1 cellular context compared by ENCODE assay signal in genomic region chr2:174465327-174465726, GRCh38.
TF ChIP-seq lines count a peak whose summit lies in the region.

No MANE protein-coding gene starts in this region.

TF ChIP-seq in GM23338, 12 proteins besides CTCF, POLR2A, EP300 and RAD21 (continued from another document):
- TF ChIP-seq ZNF114 (CRISPR knock-in tag; IDR thresholded peaks at IDR 0.05) (no peak), ZNF331 (CRISPR knock-in tag; IDR thresholded peaks at IDR 0.05; ENCODE audit: low read depth) (no peak), NANOG (IDR thresholded peaks at IDR 0.05; ENCODE audit: borderline replicate concordance) (no peak), POLR2AphosphoS5 (IDR thresholded peaks at IDR 0.05; ENCODE audit: low read depth) (no peak), CREB1 (CRISPR knock-in tag; IDR thresholded peaks at IDR 0.05; ENCODE audit: low read depth) (no peak), EZH2 (IDR thresholded peaks at IDR 0.05; ENCODE audit: low read depth, unreplicated experiment) (no peak)
- TF ChIP-seq, protein P1, sequence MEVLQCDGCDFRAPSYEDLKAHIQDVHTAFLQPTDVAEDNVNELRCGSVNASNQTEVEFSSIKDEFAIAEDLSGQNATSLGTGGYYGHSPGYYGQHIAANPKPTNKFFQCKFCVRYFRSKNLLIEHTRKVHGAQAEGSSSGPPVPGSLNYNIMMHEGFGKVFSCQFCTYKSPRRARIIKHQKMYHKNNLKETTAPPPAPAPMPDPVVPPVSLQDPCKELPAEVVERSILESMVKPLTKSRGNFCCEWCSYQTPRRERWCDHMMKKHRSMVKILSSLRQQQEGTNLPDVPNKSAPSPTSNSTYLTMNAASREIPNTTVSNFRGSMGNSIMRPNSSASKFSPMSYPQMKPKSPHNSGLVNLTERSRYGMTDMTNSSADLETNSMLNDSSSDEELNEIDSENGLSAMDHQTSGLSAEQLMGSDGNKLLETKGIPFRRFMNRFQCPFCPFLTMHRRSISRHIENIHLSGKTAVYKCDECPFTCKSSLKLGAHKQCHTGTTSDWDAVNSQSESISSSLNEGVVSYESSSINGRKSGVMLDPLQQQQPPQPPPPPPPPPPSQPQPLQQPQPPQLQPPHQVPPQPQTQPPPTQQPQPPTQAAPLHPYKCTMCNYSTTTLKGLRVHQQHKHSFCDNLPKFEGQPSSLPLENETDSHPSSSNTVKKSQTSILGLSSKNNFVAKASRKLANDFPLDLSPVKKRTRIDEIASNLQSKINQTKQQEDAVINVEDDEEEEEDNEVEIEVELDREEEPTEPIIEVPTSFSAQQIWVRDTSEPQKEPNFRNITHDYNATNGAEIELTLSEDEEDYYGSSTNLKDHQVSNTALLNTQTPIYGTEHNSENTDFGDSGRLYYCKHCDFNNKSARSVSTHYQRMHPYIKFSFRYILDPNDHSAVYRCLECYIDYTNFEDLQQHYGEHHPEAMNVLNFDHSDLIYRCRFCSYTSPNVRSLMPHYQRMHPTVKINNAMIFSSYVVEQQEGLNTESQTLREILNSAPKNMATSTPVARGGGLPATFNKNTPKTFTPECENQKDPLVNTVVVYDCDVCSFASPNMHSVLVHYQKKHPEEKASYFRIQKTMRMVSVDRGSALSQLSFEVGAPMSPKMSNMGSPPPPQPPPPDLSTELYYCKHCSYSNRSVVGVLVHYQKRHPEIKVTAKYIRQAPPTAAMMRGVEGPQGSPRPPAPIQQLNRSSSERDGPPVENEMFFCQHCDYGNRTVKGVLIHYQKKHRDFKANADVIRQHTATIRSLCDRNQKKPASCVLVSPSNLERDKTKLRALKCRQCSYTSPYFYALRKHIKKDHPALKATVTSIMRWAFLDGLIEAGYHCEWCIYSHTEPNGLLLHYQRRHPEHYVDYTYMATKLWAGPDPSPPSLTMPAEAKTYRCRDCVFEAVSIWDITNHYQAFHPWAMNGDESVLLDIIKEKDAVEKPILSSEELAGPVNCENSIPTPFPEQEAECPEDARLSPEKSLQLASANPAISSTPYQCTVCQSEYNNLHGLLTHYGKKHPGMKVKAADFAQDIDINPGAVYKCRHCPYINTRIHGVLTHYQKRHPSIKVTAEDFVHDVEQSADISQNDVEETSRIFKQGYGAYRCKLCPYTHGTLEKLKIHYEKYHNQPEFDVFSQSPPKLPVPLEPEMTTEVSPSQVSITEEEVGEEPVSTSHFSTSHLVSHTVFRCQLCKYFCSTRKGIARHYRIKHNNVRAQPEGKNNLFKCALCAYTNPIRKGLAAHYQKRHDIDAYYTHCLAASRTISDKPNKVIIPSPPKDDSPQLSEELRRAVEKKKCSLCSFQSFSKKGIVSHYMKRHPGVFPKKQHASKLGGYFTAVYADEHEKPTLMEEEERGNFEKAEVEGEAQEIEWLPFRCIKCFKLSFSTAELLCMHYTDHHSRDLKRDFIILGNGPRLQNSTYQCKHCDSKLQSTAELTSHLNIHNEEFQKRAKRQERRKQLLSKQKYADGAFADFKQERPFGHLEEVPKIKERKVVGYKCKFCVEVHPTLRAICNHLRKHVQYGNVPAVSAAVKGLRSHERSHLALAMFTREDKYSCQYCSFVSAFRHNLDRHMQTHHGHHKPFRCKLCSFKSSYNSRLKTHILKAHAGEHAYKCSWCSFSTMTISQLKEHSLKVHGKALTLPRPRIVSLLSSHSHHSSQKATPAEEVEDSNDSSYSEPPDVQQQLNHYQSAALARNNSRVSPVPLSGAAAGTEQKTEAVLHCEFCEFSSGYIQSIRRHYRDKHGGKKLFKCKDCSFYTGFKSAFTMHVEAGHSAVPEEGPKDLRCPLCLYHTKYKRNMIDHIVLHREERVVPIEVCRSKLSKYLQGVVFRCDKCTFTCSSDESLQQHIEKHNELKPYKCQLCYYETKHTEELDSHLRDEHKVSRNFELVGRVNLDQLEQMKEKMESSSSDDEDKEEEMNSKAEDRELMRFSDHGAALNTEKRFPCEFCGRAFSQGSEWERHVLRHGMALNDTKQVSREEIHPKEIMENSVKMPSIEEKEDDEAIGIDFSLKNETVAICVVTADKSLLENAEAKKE (CRISPR knock-in tag; IDR thresholded peaks at IDR 0.05): no peak
